ENCODE assay signal across 9 cellular contexts in genomic region chr6:121435444-121436069, GRCh38. TPM values are rescaled to one million over a fixed set of nuclear protein-coding genes. Genes with fewer than 3 reads are reported as not detected.
DNase-seq lines count a peak whose midpoint lies in the region; ATAC-seq and TF ChIP-seq lines count a peak whose summit lies in the region.
"Had no signal": no experiment of that assay in that cellular context is flagged by ENCODE, and none has a peak within 500 bp of the region (broad histone marks: within the 10 kb centered on the region; RNA-seq: fewer than 3 reads in every experiment).

Gene GJA1, plus strand, starts transcription at chr6:121435646. Its CDS starts 11,202 bp downstream, at chr6:121446848.

- H3K27ac Mint-ChIP-seq in MCF 10A (ENCODE audit: low read depth, unreplicated experiment): no peak within 1 kb of the TSS

- H3K9me3 Mint-ChIP-seq in MCF 10A (ENCODE audit: unreplicated experiment): no peaks in the 10 kb centered on the region

- BruUV-seq in MCF 10A (replicated peaks; lab: Mats Ljungman, UMichigan): no TSS peak

- intact Hi-C loops in MCF 10A (cut with micrococcal nuclease): no loop called here

- no peaks in the 10 kb centered on the region for H3K36me3 Mint-ChIP-seq in MCF 10A (ENCODE audit: insufficient read depth, unreplicated experiment)

- ATAC-seq in HG02623 (IDR thresholded peaks at IDR 0.05; ENCODE audit: unreplicated experiment) (no peak), HG03175 (IDR thresholded peaks at IDR 0.05; ENCODE audit: unreplicated experiment) (no peak)
- ATAC-seq: GM12878 had no signal

- H3K4me1 Mint-ChIP-seq in MCF 10A (ENCODE audit: insufficient read depth, unreplicated experiment): peaks cover 13% of the 10 kb centered on the region

- TF ChIP-seq CTCF in MCF 10A (IDR thresholded peaks at IDR 0.05; ENCODE audit: unreplicated experiment) (no peak), retinal pigment epithelial cell (conservative IDR thresholded peaks at IDR 0.05; ENCODE audit: low read depth, low read length) (no peak)

- H3K4me3 Mint-ChIP-seq in MCF 10A (ENCODE audit: unreplicated experiment): peak within 1 kb of the TSS; percentile 65

- H3K4me3 ChIP-seq in iPS-11a (ENCODE audit: low read depth, low read length): peak within 1 kb of the TSS; percentile 96
- H3K4me3 ChIP-seq in retinal pigment epithelial cell (ENCODE audit: low read length): peak within 1 kb of the TSS; percentile 95
- H3K4me3 ChIP-seq: GM12878 had no signal

- CTCF ChIA-PET in MCF 10A (lab: Yijun Ruan, JAX): interaction anchor here (1.2 to 1.7 kb wide), 2 partner anchors 414 to 599 kb away, joined by 5 read pairs; no protein-coding TSS in a partner anchor

- POLR2A ChIA-PET in MCF 10A (lab: Yijun Ruan, JAX): interaction anchor here (1.4 kb wide), 1 partner anchor 8 kb away, joined by 3 read pairs; no protein-coding TSS in a partner anchor

- peak; percentile 74 for DNase-seq in A172 (ENCODE audit: low spot score)
- DNase-seq in HS-5 (ENCODE audit: low read depth): peak; percentile 60
- DNase-seq in MCF 10A (ENCODE audit: unreplicated experiment): no peak
- peak; percentile 81 for DNase-seq in retinal pigment epithelial cell (ENCODE audit: low read depth)
- no peak for DNase-seq in NCI-H1930 (lab: John Stamatoyannopoulos, UW)

- H3K27me3 Mint-ChIP-seq in MCF 10A (ENCODE audit: insufficient read depth, unreplicated experiment): no peaks in the 10 kb centered on the region

RNA-seq across cellular contexts. Expression of gene GJA1, which starts in this region (rescaled TPM):
- total RNA-seq in A172 (2014; rRNA removed; shearing (Covaris generic)): 59.4 and 65.3 TPM in 2 replicates
- not detected in 2 replicates for total RNA-seq in MCF 10A (2022)

Comparison
In these comparisons a context has a peak if more than half of its experiments do, and no peak if none do; other contexts are left out.
1. RNA of gene GJA1 (total RNA-seq): 59.4 to 65.3 TPM in A172; not detected in MCF 10A; every median in the first group is over 10 times any median in the second.
2. DNase-seq: peak in A172 (single experiment), HS-5 (single experiment) and retinal pigment epithelial cell (single experiment); none in MCF 10A (single experiment) and NCI-H1930 (0 of 2).